Comparison of ENCODE assay signal across 12 cellular contexts in genomic region chr11:65432133-65432650, GRCh38. TPM values are rescaled to one million over a fixed set of nuclear protein-coding genes. Genes with fewer than 3 reads are reported as not detected.
DNase-seq lines count a peak whose midpoint lies in the region; ATAC-seq, FAIRE-seq and TF ChIP-seq lines count a peak whose summit lies in the region.
"Had no signal": no experiment of that assay in that cellular context is flagged by ENCODE, and none has a peak within 500 bp of the region (broad histone marks: within the 10 kb centered on the region; RNA-seq: fewer than 3 reads in every experiment).

No MANE protein-coding gene starts in this region.

- peak overlapping the region; percentile 80 for H3K27ac Mint-ChIP-seq in activated T-cell treated with anti-CD3 and anti-CD28 coated beads, Interleukin-2, amount 50 U/mL, for 24 hours

- H3K27me3 Mint-ChIP-seq in activated T-cell treated with anti-CD3 and anti-CD28 coated beads, Interleukin-2, amount 50 U/mL, for 24 hours, result no peaks in the 10 kb centered on the region

- intact Hi-C loops in kidney (cut with DNase I), result no loop called here

- H3K9me3 ChIP-seq in adipocyte (ENCODE audit: control insufficient read depth, low read length) (no peaks in the 10 kb centered on the region), kidney (ENCODE audit: control insufficient read depth in 1 of 2, low read length in 2 of 2) (no peaks in the 10 kb centered on the region), suprapubic skin (no peaks in the 10 kb centered on the region)

- no peak for TF ChIP-seq CTCF in kidney (IDR thresholded peaks at IDR 0.05; ENCODE audit: borderline replicate concordance, extremely low read depth, insufficient read depth)
- TF ChIP-seq CTCF in suprapubic skin (IDR thresholded peaks at IDR 0.05), result no peak

- H3K4me1 ChIP-seq in adipocyte (ENCODE audit: control insufficient read depth, insufficient read depth, low read length) (peaks cover 21% of the 10 kb centered on the region), kidney (ENCODE audit: control insufficient read depth in 1 of 2, insufficient read depth in 1 of 2, low read depth in 1 of 2, low read length in 2 of 2) (peaks cover 32 to 36% of the 10 kb centered on the region in 2 donors), suprapubic skin (peaks cover 98% of the 10 kb centered on the region)
- H3K4me1 ChIP-seq: foreskin keratinocyte had no signal

- TF ChIP-seq EP300 in suprapubic skin (IDR thresholded peaks at IDR 0.05), result no peak

- H3K9ac ChIP-seq in adipocyte (ENCODE audit: low read length), result peak overlapping the region; percentile 100
- peak overlapping the region in 1 of 2 donors; percentile 52 for H3K9ac ChIP-seq in kidney (ENCODE audit: low read length in 2 of 2)

- no peak for ATAC-seq in GM19328 (IDR thresholded peaks at IDR 0.05; ENCODE audit: unreplicated experiment)
- ATAC-seq: foreskin keratinocyte had no signal

- no peak for DNase-seq in activated T-cell treated with anti-CD3 and anti-CD28 coated beads, Interleukin-2, amount 50 U/mL, for 24 hours
- DNase-seq in activated T-cell treated with anti-CD3 and anti-CD28 coated beads, Interleukin-2, amount 50 U/mL, for 1 hour, result no peak
- DNase-seq in adipocyte (ENCODE audit: low read depth), result peak; percentile 16
- no peak for DNase-seq in kidney
- no peak for DNase-seq in suprapubic skin (ENCODE audit: low spot score in 2 of 2)
- no peak for DNase-seq in NCI-H1092 treated with DMSO at 0.1 percent for 48 hours (lab: John Stamatoyannopoulos, UW)
- DNase-seq in NCI-H510A (lab: John Stamatoyannopoulos, UW), result no peak
- DNase-seq: NCI-H1930, WERI-Rb-1 had no signal

- H3K27ac ChIP-seq in kidney (ENCODE audit: low read depth in 2 of 2, low read length in 2 of 2), result peak overlapping the region in 1 of 2 donors; percentile 59
- H3K27ac ChIP-seq in suprapubic skin, result no peak overlapping the region
- H3K27ac ChIP-seq: foreskin keratinocyte, WERI-Rb-1 had no signal

- H3K36me3 Mint-ChIP-seq in activated T-cell treated with anti-CD3 and anti-CD28 coated beads, Interleukin-2, amount 50 U/mL, for 24 hours (ENCODE audit: low read depth), result peaks cover 84% of the 10 kb centered on the region

- no peaks in the 10 kb centered on the region for H3K27me3 ChIP-seq in adipocyte (replicated peaks; ENCODE audit: control insufficient read depth, insufficient read depth, low read length)
- H3K27me3 ChIP-seq in suprapubic skin, result no peaks in the 10 kb centered on the region
- H3K27me3 ChIP-seq: foreskin keratinocyte had no signal

- WGBS in suprapubic skin, result 52% methylated on average over 2 of the region's 2 CpGs

- H3K4me1 Mint-ChIP-seq in activated T-cell treated with anti-CD3 and anti-CD28 coated beads, Interleukin-2, amount 50 U/mL, for 24 hours (ENCODE audit: low read depth), result peaks cover 90% of the 10 kb centered on the region

- H3K36me3 ChIP-seq in adipocyte (ENCODE audit: control insufficient read depth, insufficient read depth, low read length, severe bottlenecking) (peaks cover 50% of the 10 kb centered on the region), kidney (ENCODE audit: control insufficient read depth in 1 of 2, insufficient read depth in 2 of 2, low read length in 2 of 2) (peaks cover 16 to 32% of the 10 kb centered on the region in 2 donors), suprapubic skin (peaks cover 31% of the 10 kb centered on the region)
- H3K36me3 ChIP-seq: WERI-Rb-1 had no signal

- H3K4me3 Mint-ChIP-seq in activated T-cell treated with anti-CD3 and anti-CD28 coated beads, Interleukin-2, amount 50 U/mL, for 24 hours, result peak overlapping the region; percentile 62

- H3K4me3 ChIP-seq in adipocyte (ENCODE audit: low read length), result peak overlapping the region; percentile 99
- H3K4me3 ChIP-seq in kidney (ENCODE audit: low read length in 2 of 2), result peak overlapping the region; percentile 7 to 9
- peak overlapping the region; percentile 91 for H3K4me3 ChIP-seq in suprapubic skin
- H3K4me3 ChIP-seq: skin epidermis had no signal

- no peaks in the 10 kb centered on the region for H3K9me3 Mint-ChIP-seq in activated T-cell treated with anti-CD3 and anti-CD28 coated beads, Interleukin-2, amount 50 U/mL, for 24 hours

- no peak for TF ChIP-seq POLR2A in suprapubic skin (IDR thresholded peaks at IDR 0.05)

- FAIRE-seq in kidney (lab: Jason Lieb, UNC), result no peak

RNA-seq across cellular contexts. Expression of gene NEAT1, which starts 9.6 kb away (rescaled TPM):
- total RNA-seq in kidney, result 1,006 TPM
- 595 TPM for polyA plus RNA-seq in kidney (ENCODE audit: insufficient read depth, low read depth, low replicate concordance)
- total RNA-seq in suprapubic skin, result 1,000 to 10,000 TPM in 1 of 4 donors, 100 to 1,000 TPM in 3; 336 to 2,041 (median 481) TPM

RNA-seq across cellular contexts. Expression of gene FRMD8, which starts 45.8 kb away (rescaled TPM):
- 41.3 TPM for total RNA-seq in kidney
- polyA plus RNA-seq in kidney (ENCODE audit: insufficient read depth, low read depth, low replicate concordance), result 9.4 TPM
- total RNA-seq in suprapubic skin, result 100 to 1,000 TPM in 1 of 4 donors, 10 to 100 TPM in 3; 56.2 to 107 (median 81.5) TPM

RNA-seq across cellular contexts. Expression of gene SLC25A45, which starts 49.7 kb away (rescaled TPM):
- total RNA-seq in kidney (14.7 TPM), suprapubic skin (1 to 10 TPM; 3.9 to 6.2 (median 4.7) TPM)
- 4.1 TPM for polyA plus RNA-seq in kidney (ENCODE audit: insufficient read depth, low read depth, low replicate concordance)

Comparison
In these comparisons a context has a peak if more than half of its experiments do, and no peak if none do; other contexts are left out.
1. H3K4me3 ChIP-seq: peak in every context shown above with its lines; median percentile 99 in adipocyte; 91 in suprapubic skin; 8 in kidney.